8 cellular contexts compared by ENCODE assay signal in the genomic region with DNA sequence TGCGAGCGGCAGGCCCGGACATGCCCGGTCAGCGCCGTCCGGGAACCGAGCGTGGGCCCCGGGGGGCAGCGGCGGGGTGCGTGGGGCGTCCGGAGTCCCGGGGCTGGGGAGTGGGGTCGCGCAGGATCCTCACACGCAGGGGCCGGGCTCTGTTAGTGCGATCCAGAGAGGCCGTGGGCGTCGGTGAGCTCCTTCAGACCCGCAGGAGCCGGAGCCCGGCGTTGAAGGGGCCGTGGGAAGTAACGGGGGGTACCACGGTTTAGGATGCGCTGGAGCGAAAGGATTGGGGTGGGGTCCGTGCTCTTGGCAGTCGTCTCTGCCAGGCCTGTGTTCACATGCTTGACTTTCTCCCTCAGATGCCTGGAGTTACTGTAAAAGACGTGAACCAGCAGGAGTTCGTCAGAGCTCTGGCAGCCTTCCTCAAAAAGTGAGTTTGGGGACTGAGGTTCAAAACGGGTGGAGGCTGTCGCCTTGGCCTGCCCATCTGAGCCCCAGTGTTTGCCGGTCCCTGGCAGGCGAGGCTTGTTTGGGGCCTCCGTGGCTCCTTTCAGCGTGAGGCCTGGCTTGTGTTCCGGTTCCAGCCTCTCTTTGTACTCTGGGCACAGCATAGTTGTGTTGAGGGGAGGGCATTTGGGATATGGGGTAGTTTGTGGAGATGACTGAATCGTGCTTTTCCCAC. TPM values are rescaled to one million over a fixed set of nuclear protein-coding genes. Genes with fewer than 3 reads are reported as not detected.
DNase-seq lines count a peak whose midpoint lies in the region; ATAC-seq and TF ChIP-seq lines count a peak whose summit lies in the region.

No MANE protein-coding gene starts in this region.

- H3K4me1 Mint-ChIP-seq in activated B cell treated with CpG ODN at 0.5 μM for 24 hours, result peaks cover 48% of the 10 kb centered on the region

- no peaks in the 10 kb centered on the region for H3K9me3 ChIP-seq in parathyroid adenoma (ENCODE audit: control insufficient read depth, low read length)

- peaks cover 31% of the 10 kb centered on the region for H3K79me2 ChIP-seq in parathyroid adenoma

- H3K4me2 ChIP-seq in parathyroid adenoma (ENCODE audit: low read length), result peak overlapping the region; percentile 61

- DNase-seq in NCI-H2227 (lab: John Stamatoyannopoulos, UW; ENCODE audit: unreplicated experiment), result peak; percentile 76
- no peak for DNase-seq in NCI-H2227 treated with DMSO at 0.1 percent for 48 hours (lab: John Stamatoyannopoulos, UW)
- DNase-seq in activated B cell treated with CpG ODN at 0.5 μM for 24 hours, result peak; percentile 27
- DNase-seq in fibroblast of mammary gland (ENCODE audit: low read depth), result peak; percentile 25
- DNase-seq in AG08396 (ENCODE audit: low spot score), result no peak

- intact Hi-C loops in activated B cell treated with CpG ODN at 0.5 μM for 24 hours (cut with micrococcal nuclease), result loop anchor here (1.0 kb wide), 3 partner anchors 11 to 24 kb away; a partner anchor contains a TSS

- no peaks in the 10 kb centered on the region for H3K27me3 ChIP-seq in parathyroid adenoma (ENCODE audit: control insufficient read depth, insufficient read depth, low read length)

- H3K27ac Mint-ChIP-seq in activated B cell treated with CpG ODN at 0.5 μM for 24 hours, result peak overlapping the region; percentile 86

- no peaks in the 10 kb centered on the region for H3K9me3 Mint-ChIP-seq in activated B cell treated with CpG ODN at 0.5 μM for 24 hours

- TF ChIP-seq CTCF in activated B cell treated with CpG ODN at 0.5 μM for 24 hours (IDR thresholded peaks at IDR 0.05) (no peak), fibroblast of mammary gland (conservative IDR thresholded peaks at IDR 0.05; ENCODE audit: control insufficient read depth, insufficient read depth, low read depth, low read length) (no peak), parathyroid adenoma (IDR thresholded peaks at IDR 0.05) (no peak)

- peak overlapping the region; percentile 94 for H3K4me3 Mint-ChIP-seq in activated B cell treated with CpG ODN at 0.5 μM for 24 hours

- H2AFZ ChIP-seq in parathyroid adenoma, result peak overlapping the region; percentile 14

- POLR2A ChIA-PET in activated B cell treated with CpG ODN at 0.5 μM for 24 hours (lab: Charles Lee), result interaction anchor here (0.5 to 4.1 kb wide), 23 partner anchors 13 to 1719 kb away, joined by 3 to 258 read pairs (median 7); a partner anchor contains a TSS

- H3K4me1 ChIP-seq in parathyroid adenoma, result peaks cover 6% of the 10 kb centered on the region

- peak overlapping the region; percentile 98 for H3K27ac ChIP-seq in parathyroid adenoma

- CTCF ChIA-PET in activated B cell treated with CpG ODN at 0.5 μM for 24 hours (lab: Charles Lee), result interaction anchor here (1.0 to 3.8 kb wide), 13 partner anchors 8 to 99 kb away, joined by 3 to 34 read pairs (median 6); a partner anchor contains a TSS

- H3K4me3 ChIP-seq in fibroblast of mammary gland (ENCODE audit: control insufficient read depth, low read depth, low read length) (peak overlapping the region; percentile 84), parathyroid adenoma (ENCODE audit: low read depth, low read length) (peak overlapping the region; percentile 78)

- peak overlapping the region; percentile 31 for H3K9ac ChIP-seq in parathyroid adenoma

- H3K36me3 Mint-ChIP-seq in activated B cell treated with CpG ODN at 0.5 μM for 24 hours (ENCODE audit: low read depth), result peaks cover 51% of the 10 kb centered on the region

- no peaks in the 10 kb centered on the region for H3K27me3 Mint-ChIP-seq in activated B cell treated with CpG ODN at 0.5 μM for 24 hours

- ATAC-seq in activated B cell treated with CpG ODN at 0.5 μM for 24 hours (ENCODE audit: low read depth) (no peak), HG02973 (IDR thresholded peaks at IDR 0.05; ENCODE audit: unreplicated experiment) (no peak), GM19452 (IDR thresholded peaks at IDR 0.05; ENCODE audit: unreplicated experiment) (no peak)

- no peaks in the 10 kb centered on the region for H3K36me3 ChIP-seq in parathyroid adenoma (ENCODE audit: control insufficient read depth, insufficient read depth, low read length)

RNA-seq across cellular contexts. Expression of a gene that starts 0.5 kb away (rescaled TPM):
- total RNA-seq in activated B cell treated with CpG ODN at 0.5 μM for 24 hours, result 4,196 and 4,853 TPM in 2 replicates

RNA-seq across cellular contexts. Expression of a gene that starts 15.7 kb away (rescaled TPM):
- not detected in 2 replicates for total RNA-seq in activated B cell treated with CpG ODN at 0.5 μM for 24 hours

RNA-seq across cellular contexts. Expression of a gene that starts 16.1 kb away (rescaled TPM):
- not detected in 2 replicates for total RNA-seq in activated B cell treated with CpG ODN at 0.5 μM for 24 hours

RNA-seq across cellular contexts. Expression of a gene that starts 16.5 kb away (rescaled TPM):
- 889 and 943 TPM in 2 replicates for total RNA-seq in activated B cell treated with CpG ODN at 0.5 μM for 24 hours

RNA-seq across cellular contexts. Expression of a gene that starts 22.4 kb away (rescaled TPM):
- 351 and 418 TPM in 2 replicates for total RNA-seq in activated B cell treated with CpG ODN at 0.5 μM for 24 hours

Comparison
In these comparisons a context has a peak if more than half of its experiments do, and no peak if none do; other contexts are left out.
1. DNase-seq: peak in NCI-H2227 (single experiment), activated B cell treated with CpG ODN at 0.5 μM for 24 hours (single experiment) and fibroblast of mammary gland (single experiment); none in NCI-H2227 treated with DMSO at 0.1 percent for 48 hours (single experiment) and AG08396 (single experiment).